ENCODE assay signal across 12 cellular contexts in genomic region chr14:96040836-96041371, GRCh38. TPM values are rescaled to one million over a fixed set of nuclear protein-coding genes. Genes with fewer than 3 reads are reported as not detected.
DNase-seq lines count a peak whose midpoint lies in the region; ATAC-seq and TF ChIP-seq lines count a peak whose summit lies in the region.
"Had no signal": no experiment of that assay in that cellular context is flagged by ENCODE, and none has a peak within 500 bp of the region (broad histone marks: within the 10 kb centered on the region; RNA-seq: fewer than 3 reads in every experiment).

No MANE protein-coding gene starts in this region.

- no peaks in the 10 kb centered on the region for H3K4me1 ChIP-seq in A673 (ENCODE audit: insufficient read depth, low read length, poor library complexity, severe bottlenecking)
- peaks cover 6% of the 10 kb centered on the region for H3K4me1 ChIP-seq in CD8-positive, alpha-beta memory T cell (ENCODE audit: insufficient read depth, low read length)

- peak overlapping the region in 4 of 7 donors; percentile 7 to 73 (median 39) for H3K4me3 Mint-ChIP-seq in CD8-positive, alpha-beta memory T cell
- peak overlapping the region; percentile 90 to 96 (median 91) for H3K4me3 Mint-ChIP-seq in brain
- H3K4me3 Mint-ChIP-seq in naive B cell = peak overlapping the region in 7 of 8 donors; percentile 84 to 92 (median 86)

- peaks cover 9 to 27% (median 21%) of the 10 kb centered on the region in 3 donors for H3K4me1 Mint-ChIP-seq in CD8-positive, alpha-beta memory T cell
- H3K4me1 Mint-ChIP-seq in brain (peaks cover 51% of the 10 kb centered on the region), naive B cell (peaks cover 11 to 23% (median 21%) of the 10 kb centered on the region in 3 donors)

- no peak overlapping the region for H3K27ac ChIP-seq in A673 (ENCODE audit: low read depth, low read length, poor library complexity, severe bottlenecking)
- no peak overlapping the region for H3K27ac ChIP-seq in CD8-positive, alpha-beta memory T cell (ENCODE audit: low read depth, low read length)
- H3K27ac ChIP-seq: SJSA1 had no signal

- no peaks in the 10 kb centered on the region for H3K36me3 ChIP-seq in A673 (ENCODE audit: insufficient read depth, low read length, poor library complexity, severe bottlenecking)
- H3K36me3 ChIP-seq in CD8-positive, alpha-beta memory T cell (ENCODE audit: insufficient read depth, low read length) = no peaks in the 10 kb centered on the region
- H3K36me3 ChIP-seq: SJSA1 had no signal

- no peaks in the 10 kb centered on the region for H3K27me3 ChIP-seq in A673 (replicated peaks; ENCODE audit: insufficient read depth, low read depth, low read length, poor library complexity)
- peaks cover 19% of the 10 kb centered on the region for H3K27me3 ChIP-seq in CD8-positive, alpha-beta memory T cell (ENCODE audit: insufficient read depth, low read length, poor library complexity, severe bottlenecking)

- TF ChIP-seq CTCF in A673 (conservative IDR thresholded peaks at IDR 0.05; ENCODE audit: low read depth, low read length) (no peak), brain (conservative IDR thresholded peaks at IDR 0.05) (no peak)

- BruUV-seq in A673 (replicated peaks; lab: Mats Ljungman, UMichigan) = TSS peak; percentile 55

- H3K27me3 Mint-ChIP-seq in CD8-positive, alpha-beta memory T cell = peaks cover 41 to 74% of the 10 kb centered on the region in 2 donors
- H3K27me3 Mint-ChIP-seq in brain (peaks cover 6% of the 10 kb centered on the region), naive B cell (peaks cover 55 to 77% (median 66%) of the 10 kb centered on the region in 3 donors)

- no peak for ATAC-seq in naive B cell (ENCODE audit: low read depth in 2 of 2)
- ATAC-seq in GM21447 (IDR thresholded peaks at IDR 0.05; ENCODE audit: unreplicated experiment) = no peak

- no peak overlapping the region for H3K27ac Mint-ChIP-seq in CD8-positive, alpha-beta memory T cell
- H3K27ac Mint-ChIP-seq in brain (peak overlapping the region; percentile 85 to 98 (median 96)), naive B cell (no peak overlapping the region)

- no peaks in the 10 kb centered on the region for H3K9me3 ChIP-seq in A673 (ENCODE audit: low read depth, low read length, poor library complexity, severe bottlenecking)
- H3K9me3 ChIP-seq in CD8-positive, alpha-beta memory T cell (ENCODE audit: low read length) = no peaks in the 10 kb centered on the region
- H3K9me3 ChIP-seq: SJSA1 had no signal

- POLR2A ChIA-PET in A673 (lab: Charles Lee; ENCODE audit: low non-redundant PET) = no interaction called here
- POLR2A ChIA-PET in CD8-positive, alpha-beta memory T cell (lab: Charles Lee) = no interaction called here

- CTCF ChIA-PET in A673 (lab: Charles Lee) = interaction anchor here (0.6 kb wide), 1 partner anchor 48 kb away, joined by 3 read pairs; no protein-coding TSS in a partner anchor
- CTCF ChIA-PET in CD8-positive, alpha-beta memory T cell (lab: Charles Lee) = no interaction called here

- no peaks in the 10 kb centered on the region for H3K9me3 Mint-ChIP-seq in CD8-positive, alpha-beta memory T cell
- H3K9me3 Mint-ChIP-seq in brain (peaks cover 4 to 16% (median 12%) of the 10 kb centered on the region in 5 experiments), naive B cell (peaks cover 0 to 4% (median 0%) of the 10 kb centered on the region in 7 donors)

- no peak overlapping the region for H3K4me3 ChIP-seq in A673 (ENCODE audit: low read depth, low read length, poor library complexity, severe bottlenecking)
- no peak overlapping the region for H3K4me3 ChIP-seq in CD8-positive, alpha-beta memory T cell (ENCODE audit: low read length)

- DNase-seq in A673 (ENCODE audit: low spot score) (no peak), naive B cell (no peak), HT-29 (ENCODE audit: low spot score) (no peak)
- DNase-seq in CD8-positive, alpha-beta memory T cell = no peak
- DNase-seq in stimulated activated naive CD4-positive, alpha-beta T cell (lab: John Stamatoyannopoulos, UW) = no peak
- DNase-seq in activated CD4-positive, alpha-beta T cell treated with anti-CD3 and anti-CD28 coated beads, Interleukin-2, amount 50 U/mL, for 4 hours = no peak
- DNase-seq: activated CD4-positive, alpha-beta T cell treated with anti-CD3 and anti-CD28 coated beads for 4 hours; kidney; retina had no signal

- H3K36me3 Mint-ChIP-seq in CD8-positive, alpha-beta memory T cell = no peaks in the 10 kb centered on the region
- H3K36me3 Mint-ChIP-seq in brain = peaks cover 52% of the 10 kb centered on the region
- no peaks in the 10 kb centered on the region for H3K36me3 Mint-ChIP-seq in naive B cell

- intact Hi-C loops in A673 (cut with micrococcal nuclease; ENCODE audit: unreplicated experiment) = no loop called here

RNA-seq across cellular contexts. Expression of gene C14orf132, which starts 1.7 kb away (rescaled TPM):
- 8.3 and 13.0 TPM in 2 replicates for total RNA-seq in A673 (2021)
- total RNA-seq in CD8-positive, alpha-beta memory T cell = under 1 TPM; 0.58 to 0.61 TPM
- 0.29 TPM for polyA plus RNA-seq in CD8-positive, alpha-beta memory T cell
- polyA plus RNA-seq in brain (ENCODE audit: insufficient read depth, low read depth, low replicate concordance) (69.2 TPM), naive B cell (ENCODE audit: low read depth in 6 of 6) (under 1 TPM in 4 of 6 donors, not detected in 2; 0.28 to 0.87 (median 0.71) TPM)
- not detected in 2 replicates for total RNA-seq in HT-29 (2014; rRNA removed; shearing (Covaris generic))

Comparison
In these comparisons a context has a peak if more than half of its experiments do, and no peak if none do; other contexts are left out.
1. H3K27ac Mint-ChIP-seq: peak in brain (5 of 5); none in CD8-positive, alpha-beta memory T cell (0 of 8) and naive B cell (0 of 6).
2. H3K4me3 Mint-ChIP-seq: peak in every context shown above with its lines; median percentile 91 in brain; 86 in naive B cell; 39 in CD8-positive, alpha-beta memory T cell.